Comparison of ENCODE assay signal across 8 cellular contexts in the genomic region with DNA sequence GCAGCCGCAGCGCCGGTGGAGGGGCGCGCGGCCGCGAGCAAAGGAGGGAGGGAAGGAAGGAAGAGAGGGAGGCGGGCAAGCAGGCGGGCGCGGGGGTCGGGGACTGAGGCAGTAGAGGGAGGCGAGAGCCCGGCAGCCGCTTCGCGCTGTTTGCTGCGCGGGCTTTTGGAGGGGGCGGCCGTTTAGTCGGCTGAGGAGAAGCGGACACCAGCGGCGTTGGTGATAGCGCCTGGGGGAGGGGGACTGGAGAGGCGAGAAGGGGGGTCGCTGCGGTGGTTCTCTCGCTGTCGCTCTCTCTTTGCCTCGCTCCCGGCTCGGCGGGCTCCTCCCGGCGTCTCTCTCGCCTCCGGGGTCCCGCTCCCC. TPM values are rescaled to one million over a fixed set of nuclear protein-coding genes. Genes with fewer than 3 reads are reported as not detected.
DNase-seq lines count a peak whose midpoint lies in the region; ATAC-seq and TF ChIP-seq lines count a peak whose summit lies in the region.

Gene HS2ST1 (plus strand): TSS at position 1 of the 363 bp plus-strand sequence.

- peaks cover 11% of the 10 kb centered on the region for H3K4me1 Mint-ChIP-seq in Caco-2 (ENCODE audit: low read depth, unreplicated experiment)

- TF ChIP-seq CTCF in Caco-2 (IDR thresholded peaks at IDR 0.05; ENCODE audit: insufficient read depth in 1 of 2, low read depth in 1 of 2, low read length in 1 of 2, severe bottlenecking in 1 of 2, unreplicated experiment in 1 of 2): no peak
- no peak for TF ChIP-seq CTCF in NB4 (IDR thresholded peaks at IDR 0.05; ENCODE audit: low read depth, low read length)
- no peak for TF ChIP-seq CTCF in epithelial cell of esophagus (IDR thresholded peaks at IDR 0.05; ENCODE audit: insufficient read depth, low read depth, low read length, missing control alignments)

- H3K9me3 ChIP-seq in Caco-2 (no peaks in the 10 kb centered on the region), neuron (ENCODE audit: low read length) (no peaks in the 10 kb centered on the region)

- H3K27ac Mint-ChIP-seq in Caco-2 (ENCODE audit: unreplicated experiment): no peak within 1 kb of the TSS

- H3K4me1 ChIP-seq in Caco-2 (no peaks in the 10 kb centered on the region; the same call in none of the 2 replicates), neuron (ENCODE audit: insufficient read depth, low read length) (peaks cover 17% of the 10 kb centered on the region)

- no peak within 1 kb of the TSS for H3K4me3 Mint-ChIP-seq in Caco-2 (ENCODE audit: unreplicated experiment)

- H3K9me3 Mint-ChIP-seq in Caco-2 (ENCODE audit: unreplicated experiment): no peaks in the 10 kb centered on the region

- TF ChIP-seq POLR2A in NB4 (IDR thresholded peaks at IDR 0.05; ENCODE audit: extremely low read depth, insufficient read length): peak; percentile 62

- POLR2A ChIA-PET in Caco-2 (lab: Charles Lee): interaction anchor here (0.7 to 1.0 kb wide), 6 partner anchors 19 to 210 kb away, joined by 3 to 8 read pairs (median 6); no protein-coding TSS in a partner anchor

- CTCF ChIA-PET in Caco-2 (lab: Charles Lee): interaction anchor here (0.6 to 1.3 kb wide), 4 partner anchors 19 to 210 kb away, joined by 3 to 6 read pairs (median 4); partner anchors contain the start of gene SH3GLB1

- no TSS peak for BruUV-seq in Caco-2 (replicated peaks; lab: Mats Ljungman, UMichigan)

- intact Hi-C loops in Caco-2 (cut with micrococcal nuclease; ENCODE audit: unreplicated experiment): loop anchor here (1.0 to 10.0 kb wide), 4 partner anchors 111 to 530 kb away; partner anchors contain the start of gene SH3GLB1

- H3K4me3 ChIP-seq in Caco-2 (ENCODE audit: low read depth, low read length) (peak within 1 kb of the TSS; percentile 92), NB4 (ENCODE audit: low read depth, low read length) (peak within 1 kb of the TSS; percentile 90), epithelial cell of esophagus (ENCODE audit: low read length) (peak within 1 kb of the TSS; percentile 90), neuron (ENCODE audit: low read length) (peak within 1 kb of the TSS; percentile 98)

- DNase-seq in Caco-2 (no peak), NB4 (ENCODE audit: low read depth) (no peak), epithelial cell of esophagus (ENCODE audit: low read depth) (no peak), RKO (ENCODE audit: low spot score) (no peak), SKM-1 treated with dmso at 0.1 percent for 144 hours (lab: John Stamatoyannopoulos, UW; ENCODE audit: unreplicated experiment) (no peak)

- H3K27me3 Mint-ChIP-seq in Caco-2 (ENCODE audit: insufficient read depth, unreplicated experiment): no peaks in the 10 kb centered on the region

- ATAC-seq in GM21528 (IDR thresholded peaks at IDR 0.05; ENCODE audit: low FRiP score, unreplicated experiment) (no peak), HG03025 (IDR thresholded peaks at IDR 0.05; ENCODE audit: low FRiP score, unreplicated experiment) (no peak)

- H3K36me3 Mint-ChIP-seq in Caco-2 (ENCODE audit: insufficient read depth, unreplicated experiment): peaks cover 21% of the 10 kb centered on the region

- peak within 1 kb of the TSS; percentile 82 for H2AFZ ChIP-seq in neuron (ENCODE audit: low read depth, low read length)

- H3K36me3 ChIP-seq in Caco-2 (ENCODE audit: control insufficient read depth, insufficient read depth, low read length): no peaks in the 10 kb centered on the region
- peaks cover 6% of the 10 kb centered on the region for H3K36me3 ChIP-seq in neuron (ENCODE audit: insufficient read depth, low read length)

- H3K27me3 ChIP-seq in Caco-2 (replicated peaks; ENCODE audit: control insufficient read depth, insufficient read depth, low read length): no peaks in the 10 kb centered on the region
- H3K27me3 ChIP-seq in neuron (ENCODE audit: insufficient read depth, low read length): no peaks in the 10 kb centered on the region

RNA-seq across cellular contexts. Expression of gene HS2ST1, which starts in this region (rescaled TPM):
- 57.2 and 61.4 TPM in 2 replicates for total RNA-seq in Caco-2 (2022)
